ENCODE assay signal across 10 cellular contexts in the genomic region with DNA sequence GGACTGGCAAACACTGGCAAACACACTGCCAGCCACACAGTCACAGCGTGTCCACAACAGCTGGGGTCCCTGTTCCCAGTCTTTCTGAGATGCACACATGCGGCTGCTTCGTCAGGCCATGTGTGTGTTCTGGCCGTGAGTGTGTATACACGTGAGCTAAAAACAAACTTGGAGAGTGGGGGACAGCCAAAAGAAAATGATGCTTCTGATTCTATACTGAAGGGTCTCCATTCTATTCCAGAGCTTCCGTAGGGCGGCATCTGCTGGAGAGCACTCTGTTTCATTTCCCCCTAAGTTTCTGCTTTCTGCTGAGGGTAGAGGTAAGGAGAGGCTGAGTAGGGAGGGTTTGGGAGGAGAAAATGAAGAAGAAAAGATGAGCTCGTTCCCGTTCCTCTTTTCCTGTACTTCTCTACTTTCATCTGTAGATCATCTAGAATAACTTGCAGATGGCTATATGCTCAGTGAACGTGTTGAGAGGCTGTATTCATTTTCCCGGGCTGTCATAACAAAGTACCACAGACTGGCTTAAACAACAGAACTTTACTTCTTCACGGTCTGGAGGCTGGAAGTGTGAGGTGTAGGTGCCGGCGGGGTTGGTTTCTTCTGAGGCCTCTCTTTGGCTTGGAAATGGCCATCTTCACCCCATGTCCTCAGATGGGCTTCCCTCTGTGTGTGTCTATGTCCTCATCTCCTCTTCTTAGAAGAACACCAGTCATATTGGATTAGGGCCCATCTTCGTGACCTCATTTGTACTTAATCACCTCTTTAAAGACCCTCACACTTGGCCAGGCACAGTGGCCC.
DNase-seq lines count a peak whose midpoint lies in the region; ATAC-seq and TF ChIP-seq lines count a peak whose summit lies in the region.
"Had no signal": no experiment of that assay in that cellular context is flagged by ENCODE, and none has a peak within 500 bp of the region (broad histone marks: within the 10 kb centered on the region; RNA-seq: fewer than 3 reads in every experiment).

No MANE protein-coding gene starts in this region.

- H3K4me3 ChIP-seq in lower lobe of right lung: no peak overlapping the region
- no peak overlapping the region for H3K4me3 ChIP-seq in tibial nerve
- H3K4me3 ChIP-seq: lung had no signal

- peaks cover 70% of the 10 kb centered on the region for H3K4me1 Mint-ChIP-seq in activated naive CD4-positive, alpha-beta T cell treated with anti-CD3 and anti-CD28 coated beads for 36 hours (ENCODE audit: low read depth)
- H3K4me1 Mint-ChIP-seq in activated naive CD4-positive, alpha-beta T cell treated with anti-CD3 and anti-CD28 coated beads, Interleukin-2, amount 10 ng/mL, durations not matched to agents 7 days and 5 days: peaks cover 57% of the 10 kb centered on the region
- peaks cover 59% of the 10 kb centered on the region for H3K4me1 Mint-ChIP-seq in activated T-helper 17 cell treated with anti-CD3 and anti-CD28 coated beads, Interleukin-2, amount 50 U/mL, for 72 hours

- H3K36me3 ChIP-seq in lower lobe of right lung (no peaks in the 10 kb centered on the region), tibial nerve (no peaks in the 10 kb centered on the region)

- peak overlapping the region; percentile 93 for H3K27ac ChIP-seq in lower lobe of right lung
- H3K27ac ChIP-seq in tibial nerve: peak overlapping the region in 3 of 4 donors; percentile 89 to 96 (median 92)

- TF ChIP-seq CTCF in lower lobe of right lung (IDR thresholded peaks at IDR 0.05): no peak
- no peak for TF ChIP-seq CTCF in tibial nerve (IDR thresholded peaks at IDR 0.05)

- peak overlapping the region; percentile 39 for H3K27ac Mint-ChIP-seq in activated naive CD4-positive, alpha-beta T cell treated with anti-CD3 and anti-CD28 coated beads for 36 hours
- H3K27ac Mint-ChIP-seq in activated naive CD4-positive, alpha-beta T cell treated with anti-CD3 and anti-CD28 coated beads, Interleukin-2, amount 10 ng/mL, durations not matched to agents 7 days and 5 days: no peak overlapping the region
- H3K27ac Mint-ChIP-seq in activated T-helper 17 cell treated with anti-CD3 and anti-CD28 coated beads, Interleukin-2, amount 50 U/mL, for 72 hours: peak overlapping the region; percentile 77

- H3K4me1 ChIP-seq in lower lobe of right lung (peaks cover 81% of the 10 kb centered on the region), tibial nerve (peaks cover 0 to 74% (median 59%) of the 10 kb centered on the region in 4 donors)

- H3K27me3 Mint-ChIP-seq in activated naive CD4-positive, alpha-beta T cell treated with anti-CD3 and anti-CD28 coated beads for 36 hours (ENCODE audit: low read depth): no peaks in the 10 kb centered on the region
- no peaks in the 10 kb centered on the region for H3K27me3 Mint-ChIP-seq in activated naive CD4-positive, alpha-beta T cell treated with anti-CD3 and anti-CD28 coated beads, Interleukin-2, amount 10 ng/mL, durations not matched to agents 7 days and 5 days
- no peaks in the 10 kb centered on the region for H3K27me3 Mint-ChIP-seq in activated T-helper 17 cell treated with anti-CD3 and anti-CD28 coated beads, Interleukin-2, amount 50 U/mL, for 72 hours

- no peak for TF ChIP-seq POLR2A in tibial nerve (IDR thresholded peaks at IDR 0.05)

- intact Hi-C loops in activated naive CD4-positive, alpha-beta T cell treated with anti-CD3 and anti-CD28 coated beads for 36 hours (cut with micrococcal nuclease): no loop called here
- intact Hi-C loops in lower lobe of right lung (cut with DNase I): no loop called here

- no peak for TF ChIP-seq EP300 in tibial nerve (IDR thresholded peaks at IDR 0.05)

- H3K27me3 ChIP-seq in lower lobe of right lung (ENCODE audit: low read depth) (no peaks in the 10 kb centered on the region), tibial nerve (no peaks in the 10 kb centered on the region)

- no peak for ATAC-seq in activated T-helper 17 cell treated with anti-CD3 and anti-CD28 coated beads, Interleukin-2, amount 50 U/mL, for 72 hours (replicated peaks)
- ATAC-seq in lower lobe of right lung (no peak), HG02763 (IDR thresholded peaks at IDR 0.05; ENCODE audit: unreplicated experiment) (no peak)

- no peak overlapping the region for H3K4me3 Mint-ChIP-seq in activated naive CD4-positive, alpha-beta T cell treated with anti-CD3 and anti-CD28 coated beads for 36 hours
- no peak overlapping the region for H3K4me3 Mint-ChIP-seq in activated naive CD4-positive, alpha-beta T cell treated with anti-CD3 and anti-CD28 coated beads, Interleukin-2, amount 10 ng/mL, durations not matched to agents 7 days and 5 days
- peak overlapping the region; percentile 78 for H3K4me3 Mint-ChIP-seq in activated T-helper 17 cell treated with anti-CD3 and anti-CD28 coated beads, Interleukin-2, amount 50 U/mL, for 72 hours

- WGBS in tibial nerve, 2 donors: 77 to 85% methylated on average over 15 of the region's 15 CpGs

- DNase-seq in activated naive CD4-positive, alpha-beta T cell treated with anti-CD3 and anti-CD28 coated beads for 36 hours: no peak
- no peak for DNase-seq in activated naive CD4-positive, alpha-beta T cell treated with anti-CD3 and anti-CD28 coated beads, Interleukin-2, amount 10 ng/mL, durations not matched to agents 7 days and 5 days
- DNase-seq in lower lobe of right lung (no peak), tibial nerve (ENCODE audit: low spot score in 2 of 2) (no peak), NCI-H1417 (lab: John Stamatoyannopoulos, UW) (no peak), UCSD-AML1 (lab: John Stamatoyannopoulos, UW; ENCODE audit: unreplicated experiment) (no peak)
- DNase-seq: activated CD8-positive, alpha-beta memory T cell treated with anti-CD3 and anti-CD28 coated beads, Interleukin-2, amount 50 U/mL, for 48 hours had no signal

- CTCF ChIA-PET in activated naive CD4-positive, alpha-beta T cell treated with anti-CD3 and anti-CD28 coated beads for 36 hours (lab: Charles Lee): interaction anchor here (1.3 kb wide), 1 partner anchor 11 kb away, joined by 3 read pairs; no protein-coding TSS in a partner anchor
- CTCF ChIA-PET in activated naive CD4-positive, alpha-beta T cell treated with anti-CD3 and anti-CD28 coated beads, Interleukin-2, amount 10 ng/mL, durations not matched to agents 7 days and 5 days (lab: Charles Lee): interaction anchor here (0.7 to 1.4 kb wide), 2 partner anchors 11 to 13 kb away, joined by 3 to 5 read pairs; no protein-coding TSS in a partner anchor

- peaks cover 1% of the 10 kb centered on the region for H3K36me3 Mint-ChIP-seq in activated naive CD4-positive, alpha-beta T cell treated with anti-CD3 and anti-CD28 coated beads for 36 hours (ENCODE audit: low read depth)
- H3K36me3 Mint-ChIP-seq in activated naive CD4-positive, alpha-beta T cell treated with anti-CD3 and anti-CD28 coated beads, Interleukin-2, amount 10 ng/mL, durations not matched to agents 7 days and 5 days: no peaks in the 10 kb centered on the region
- H3K36me3 Mint-ChIP-seq in activated T-helper 17 cell treated with anti-CD3 and anti-CD28 coated beads, Interleukin-2, amount 50 U/mL, for 72 hours (ENCODE audit: low read depth): peaks cover 4% of the 10 kb centered on the region

- H3K9me3 Mint-ChIP-seq in activated naive CD4-positive, alpha-beta T cell treated with anti-CD3 and anti-CD28 coated beads for 36 hours: no peaks in the 10 kb centered on the region
- no peaks in the 10 kb centered on the region for H3K9me3 Mint-ChIP-seq in activated naive CD4-positive, alpha-beta T cell treated with anti-CD3 and anti-CD28 coated beads, Interleukin-2, amount 10 ng/mL, durations not matched to agents 7 days and 5 days
- H3K9me3 Mint-ChIP-seq in activated T-helper 17 cell treated with anti-CD3 and anti-CD28 coated beads, Interleukin-2, amount 50 U/mL, for 72 hours: peaks cover 8% of the 10 kb centered on the region

- no peaks in the 10 kb centered on the region for H3K9me3 ChIP-seq in lower lobe of right lung
- H3K9me3 ChIP-seq in tibial nerve: no peaks in the 10 kb centered on the region
